9 cellular contexts compared by ENCODE assay signal in genomic region chr12:94704452-94704871, GRCh38. TPM values are rescaled to one million over a fixed set of nuclear protein-coding genes. Genes with fewer than 3 reads are reported as not detected.
A peak's percentile ranks its signal among the peaks of the same experiment; 100 is the strongest.
DNase-seq lines count a peak whose midpoint lies in the region; ATAC-seq, FAIRE-seq and TF ChIP-seq lines count a peak whose summit lies in the region.
"Had no signal": no experiment of that assay in that cellular context is flagged by ENCODE, and none has a peak within 500 bp of the region (broad histone marks: within the 10 kb centered on the region; RNA-seq: fewer than 3 reads in every experiment).

No MANE protein-coding gene starts in this region.

- no peak overlapping the region for H3K4me3 Mint-ChIP-seq in activated naive CD4-positive, alpha-beta T cell treated with anti-CD3 and anti-CD28 coated beads, Interleukin-2, amount 10 ng/mL, durations not matched to agents 7 days and 5 days

- no peaks in the 10 kb centered on the region for H3K9me3 ChIP-seq in fibroblast of lung (ENCODE audit: control insufficient read depth, insufficient read depth, low read depth, low read length)

- H3K36me3 ChIP-seq in fibroblast of lung (ENCODE audit: control insufficient read depth, insufficient read depth, low read length) (no peaks in the 10 kb centered on the region), rectal smooth muscle tissue (ENCODE audit: control insufficient read depth, insufficient read depth, low read length) (no peaks in the 10 kb centered on the region)

- H3K9ac ChIP-seq in fibroblast of lung (ENCODE audit: insufficient read depth, low read length) (no peak overlapping the region), rectal smooth muscle tissue (ENCODE audit: low read length) (no peak overlapping the region)

- no peaks in the 10 kb centered on the region for H3K4me1 Mint-ChIP-seq in activated naive CD4-positive, alpha-beta T cell treated with anti-CD3 and anti-CD28 coated beads, Interleukin-2, amount 10 ng/mL, durations not matched to agents 7 days and 5 days

- H3K27me3 Mint-ChIP-seq in activated naive CD4-positive, alpha-beta T cell treated with anti-CD3 and anti-CD28 coated beads, Interleukin-2, amount 10 ng/mL, durations not matched to agents 7 days and 5 days = peaks cover 13% of the 10 kb centered on the region

- ATAC-seq in GM21526 (IDR thresholded peaks at IDR 0.05; ENCODE audit: low FRiP score, unreplicated experiment) = no peak

- H3K27ac ChIP-seq in fibroblast of lung (ENCODE audit: insufficient read depth, low read length) (no peak overlapping the region), rectal smooth muscle tissue (ENCODE audit: low read depth, low read length) (peak overlapping the region; percentile 30)

- TF ChIP-seq POLR2A in GM12892 (IDR thresholded peaks at IDR 0.05; ENCODE audit: low read depth, low read length) = no peak

- TF ChIP-seq CTCF in fibroblast of lung (conservative IDR thresholded peaks at IDR 0.05 in 1 of 2, IDR thresholded peaks at IDR 0.05 in 1 of 2; ENCODE audit: low read depth in 1 of 2, low read length in 2 of 2) = no peak

- H3K27me3 ChIP-seq in fibroblast of lung (ENCODE audit: control insufficient read depth, insufficient read depth, low read length) (peaks cover 12% of the 10 kb centered on the region), rectal smooth muscle tissue (ENCODE audit: control insufficient read depth, insufficient read depth, low read length) (no peaks in the 10 kb centered on the region)

- CTCF ChIA-PET in activated naive CD4-positive, alpha-beta T cell treated with anti-CD3 and anti-CD28 coated beads, Interleukin-2, amount 10 ng/mL, durations not matched to agents 7 days and 5 days (lab: Charles Lee) = no interaction called here

- H3K4me1 ChIP-seq in fibroblast of lung (ENCODE audit: control insufficient read depth, extremely low read depth, insufficient read depth, low read length) (peaks cover 5% of the 10 kb centered on the region), rectal smooth muscle tissue (ENCODE audit: control insufficient read depth, insufficient read depth, low read length) (peaks cover 6% of the 10 kb centered on the region)

- H3K9me3 Mint-ChIP-seq in activated naive CD4-positive, alpha-beta T cell treated with anti-CD3 and anti-CD28 coated beads, Interleukin-2, amount 10 ng/mL, durations not matched to agents 7 days and 5 days = no peaks in the 10 kb centered on the region

- H3K4me2 ChIP-seq in fibroblast of lung (ENCODE audit: extremely low read depth, insufficient read depth, low read length) = peak overlapping the region; percentile 7

- H2AFZ ChIP-seq in fibroblast of lung (ENCODE audit: low read length) = no peak overlapping the region

- H3K4me3 ChIP-seq in fibroblast of lung (replicated peaks in 1 of 4; ENCODE audit: control extremely low read depth in 1 of 4, insufficient read depth in 1 of 4, low read depth in 3 of 4, low read length in 4 of 4) = no peak overlapping the region
- no peak overlapping the region for H3K4me3 ChIP-seq in rectal smooth muscle tissue (ENCODE audit: low read length)

- H3K27ac Mint-ChIP-seq in activated naive CD4-positive, alpha-beta T cell treated with anti-CD3 and anti-CD28 coated beads, Interleukin-2, amount 10 ng/mL, durations not matched to agents 7 days and 5 days = no peak overlapping the region

- H4K20me1 ChIP-seq in fibroblast of lung (ENCODE audit: control insufficient read depth, extremely low read depth, insufficient read depth, low read length) = no peaks in the 10 kb centered on the region

- no peaks in the 10 kb centered on the region for H3K36me3 Mint-ChIP-seq in activated naive CD4-positive, alpha-beta T cell treated with anti-CD3 and anti-CD28 coated beads, Interleukin-2, amount 10 ng/mL, durations not matched to agents 7 days and 5 days

- no peak for FAIRE-seq in GM12892 (lab: Jason Lieb, UNC)

- DNase-seq in EH (ENCODE audit: low read depth) (peak; percentile 66), NCI-H460 (ENCODE audit: extremely low read depth, low read depth) (peak; percentile 75), fibroblast of lung (ENCODE audit: low read depth in 2 of 2) (peak; percentile 90 to 97), GM12892 (ENCODE audit: insufficient read length) (no peak)
- no peak for DNase-seq in stimulated activated CD4-positive, alpha-beta T cell treated with anti-CD3 and anti-CD28 coated beads, Interleukin-2, amount 100 ng/mL, for 24 hours
- DNase-seq in activated naive CD4-positive, alpha-beta T cell treated with anti-CD3 and anti-CD28 coated beads, Interleukin-2, amount 10 ng/mL, durations not matched to agents 7 days and 5 days = no peak
- DNase-seq: NCI-H524 treated with DMSO at 0.1 percent for 48 hours had no signal

- H3K79me2 ChIP-seq in fibroblast of lung (ENCODE audit: control insufficient read depth, insufficient read depth, low read length) = no peaks in the 10 kb centered on the region

RNA-seq across cellular contexts. Expression of gene TMCC3, which starts 54.1 kb away (rescaled TPM):
- 0.09 TPM in 1 of 2 replicates, not detected in the other for total RNA-seq in NCI-H460 (2014; rRNA removed; shearing (Covaris generic))
- not detected in 2 replicates for polyA plus RNA-seq in NCI-H460 (2014; cell fraction: nucleus; rRNA removed)
- total RNA-seq in fibroblast of lung = 0.33 and 0.51 TPM in 2 replicates
- 0.22 and 0.27 TPM in 2 replicates for polyA plus RNA-seq in fibroblast of lung
- polyA plus RNA-seq in fibroblast of lung (2012) = 0.13 and 0.14 TPM in 2 replicates
- polyA minus RNA-seq in fibroblast of lung (ENCODE audit: low replicate concordance) = 0.74 TPM in 1 of 2 replicates, not detected in the other
- 16.0 TPM for polyA plus RNA-seq in GM12892 (2012; ENCODE audit: missing spikeins)

Comparison
In these comparisons a context has a peak if more than half of its experiments do, and no peak if none do; other contexts are left out.
1. DNase-seq: peak in EH (single experiment), NCI-H460 (single experiment) and fibroblast of lung (2 of 2); none in GM12892 (single experiment), stimulated activated CD4-positive, alpha-beta T cell treated with anti-CD3 and anti-CD28 coated beads, Interleukin-2, amount 100 ng/mL, for 24 hours (0 of 2) and activated naive CD4-positive, alpha-beta T cell treated with anti-CD3 and anti-CD28 coated beads, Interleukin-2, amount 10 ng/mL, durations not matched to agents 7 days and 5 days (single experiment).